In the genomic region with DNA sequence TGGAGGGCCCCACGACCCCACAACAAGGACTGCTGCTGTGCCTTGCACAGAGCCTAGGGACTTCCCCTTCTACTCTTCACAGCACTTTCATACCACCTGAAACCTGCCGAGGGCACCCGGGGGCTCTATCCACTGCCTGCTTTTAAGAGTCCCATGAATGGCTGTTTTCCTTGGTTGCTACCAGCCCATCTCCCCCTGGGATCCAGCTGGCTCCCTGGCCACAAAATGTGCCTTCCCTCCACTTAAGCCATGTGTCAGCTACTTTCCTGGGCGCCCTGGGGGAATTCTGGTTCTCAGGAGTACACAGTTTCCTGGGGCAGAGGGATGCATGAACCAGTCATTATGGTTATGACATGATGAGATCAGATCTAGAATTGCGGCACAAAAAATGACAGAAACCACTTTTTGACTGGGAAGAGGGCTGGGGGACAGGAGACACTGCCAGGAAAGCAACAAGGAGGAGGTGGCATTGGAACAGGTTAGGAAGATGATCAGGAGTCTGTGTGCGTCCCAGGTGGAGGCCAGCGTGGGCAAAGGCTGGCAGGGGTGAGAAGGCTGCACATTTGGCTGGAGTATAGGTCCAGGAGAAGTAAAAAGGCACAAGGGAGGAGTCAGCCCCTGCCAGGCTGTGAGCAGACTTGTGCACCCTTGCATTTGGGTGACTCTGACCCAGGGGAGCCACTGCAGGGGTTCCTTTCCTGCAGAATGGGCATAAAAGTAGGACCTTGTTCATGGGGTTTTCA, we compare ENCODE assay signal across 17 cellular contexts. TPM values are rescaled to one million over a fixed set of nuclear protein-coding genes. Genes with fewer than 3 reads are reported as not detected.
DNase-seq lines count a peak whose midpoint lies in the region; ATAC-seq and TF ChIP-seq lines count a peak whose summit lies in the region.
"Had no signal": no experiment of that assay in that cellular context is flagged by ENCODE, and none has a peak within 500 bp of the region (broad histone marks: within the 10 kb centered on the region; RNA-seq: fewer than 3 reads in every experiment).

No MANE protein-coding gene starts in this region.

- 57% methylated on average over 7 of the region's 7 CpGs for WGBS in sigmoid colon, 2 donors

- H3K9me3 ChIP-seq in OCI-LY7 (ENCODE audit: low read length) (no peaks in the 10 kb centered on the region), sigmoid colon (no peaks in the 10 kb centered on the region)
- H3K9me3 ChIP-seq: Caco-2 had no signal

- H3K27ac Mint-ChIP-seq in activated CD4-positive, alpha-beta T cell treated with anti-CD3 and anti-CD28 coated beads, Interleukin-2, amount 10 ng/mL, durations not matched to agents 24 days and 14 days = peak overlapping the region; percentile 39
- H3K27ac Mint-ChIP-seq in naive B cell = no peak overlapping the region
- H3K27ac Mint-ChIP-seq: neural progenitor cell had no signal

- no peaks in the 10 kb centered on the region for H3K79me2 ChIP-seq in OCI-LY7 (ENCODE audit: insufficient read depth, low read depth, low read length)

- no peak for TF ChIP-seq POLR2A in sigmoid colon (IDR thresholded peaks at IDR 0.05)

- no peak for TF ChIP-seq EP300 in sigmoid colon (IDR thresholded peaks at IDR 0.05)

- H4K20me1 ChIP-seq in OCI-LY7 (ENCODE audit: insufficient read depth, low read length) = no peaks in the 10 kb centered on the region

- BruUV-seq in OCI-LY7 (replicated peaks; lab: Mats Ljungman, UMichigan) = no TSS peak

- peak; percentile 68 for DNase-seq in activated CD4-positive, alpha-beta T cell treated with anti-CD3 and anti-CD28 coated beads, Interleukin-2, amount 10 ng/mL, durations not matched to agents 24 days and 14 days
- DNase-seq in activated CD4-positive, alpha-beta T cell treated with anti-CD3 and anti-CD28 coated beads, Interleukin-2, amount 50 U/mL, for 1 hour = no peak
- DNase-seq in OCI-LY7 (ENCODE audit: low spot score) = peak; percentile 48
- no peak for DNase-seq in naive B cell
- DNase-seq in sigmoid colon = no peak
- no peak for DNase-seq in DMS53 (lab: John Stamatoyannopoulos, UW)
- no peak for DNase-seq in NCI-H146 (lab: John Stamatoyannopoulos, UW)
- DNase-seq: aorta, Caco-2, NCI-H1092, trophoblast cell had no signal

- no peak overlapping the region for H3K27ac ChIP-seq in OCI-LY7 (ENCODE audit: low read depth, low read length, poor library complexity, severe bottlenecking)
- no peak overlapping the region for H3K27ac ChIP-seq in sigmoid colon
- H3K27ac ChIP-seq: neural progenitor cell, skin epidermis had no signal

- peaks cover 60% of the 10 kb centered on the region for H3K4me1 Mint-ChIP-seq in activated CD4-positive, alpha-beta T cell treated with anti-CD3 and anti-CD28 coated beads, Interleukin-2, amount 10 ng/mL, durations not matched to agents 24 days and 14 days
- peaks cover 21 to 26% (median 23%) of the 10 kb centered on the region in 3 donors for H3K4me1 Mint-ChIP-seq in naive B cell
- H3K4me1 Mint-ChIP-seq: neural progenitor cell had no signal

- intact Hi-C loops in activated CD4-positive, alpha-beta T cell treated with anti-CD3 and anti-CD28 coated beads, Interleukin-2, amount 10 ng/mL, durations not matched to agents 24 days and 14 days (cut with micrococcal nuclease) = loop anchor here (5.0 to 10.0 kb wide), 2 partner anchors 55 to 153 kb away; no protein-coding TSS in a partner anchor
- intact Hi-C loops in OCI-LY7 (cut with micrococcal nuclease; ENCODE audit: unreplicated experiment) (no loop called here), sigmoid colon (cut with DNase I) (no loop called here)

- peaks cover 4% of the 10 kb centered on the region for H3K9me3 Mint-ChIP-seq in activated CD4-positive, alpha-beta T cell treated with anti-CD3 and anti-CD28 coated beads, Interleukin-2, amount 10 ng/mL, durations not matched to agents 24 days and 14 days
- H3K9me3 Mint-ChIP-seq in naive B cell = peaks cover 0 to 4% (median 0%) of the 10 kb centered on the region in 7 donors

- H3K4me3 Mint-ChIP-seq in activated CD4-positive, alpha-beta T cell treated with anti-CD3 and anti-CD28 coated beads, Interleukin-2, amount 10 ng/mL, durations not matched to agents 24 days and 14 days = peak overlapping the region; percentile 35
- peak overlapping the region in 1 of 8 donors; percentile 66 for H3K4me3 Mint-ChIP-seq in naive B cell
- H3K4me3 Mint-ChIP-seq: neural progenitor cell had no signal

- POLR2A ChIA-PET in OCI-LY7 (lab: Charles Lee) = interaction anchor here (0.5 to 1.3 kb wide), 3 partner anchors 40 to 308 kb away, joined by 3 to 6 read pairs (median 3); partner anchors contain the start of gene MIIP

- peaks cover 9% of the 10 kb centered on the region for H3K36me3 Mint-ChIP-seq in activated CD4-positive, alpha-beta T cell treated with anti-CD3 and anti-CD28 coated beads, Interleukin-2, amount 10 ng/mL, durations not matched to agents 24 days and 14 days (ENCODE audit: low read depth)
- peaks cover 0 to 6% of the 10 kb centered on the region in 2 donors for H3K36me3 Mint-ChIP-seq in naive B cell
- H3K36me3 Mint-ChIP-seq: neural progenitor cell had no signal

- no peak overlapping the region for H2AFZ ChIP-seq in OCI-LY7 (ENCODE audit: low read length)
- H2AFZ ChIP-seq: neural progenitor cell had no signal

- TF ChIP-seq CTCF in OCI-LY7 (conservative IDR thresholded peaks at IDR 0.05; ENCODE audit: low read length) (0 out of 2 replicates have a peak, but pooled peaks have one; percentile 36), sigmoid colon (IDR thresholded peaks at IDR 0.05) (no peak)

- H3K9me2 ChIP-seq in OCI-LY7 (ENCODE audit: insufficient read depth, low read length) = no peaks in the 10 kb centered on the region

- H3K27me3 ChIP-seq in sigmoid colon = peaks cover 20 to 21% (median 21%) of the 10 kb centered on the region in 3 donors

- H3K36me3 ChIP-seq in OCI-LY7 (ENCODE audit: insufficient read depth, low read length) (no peaks in the 10 kb centered on the region), sigmoid colon (no peaks in the 10 kb centered on the region)
- H3K36me3 ChIP-seq: neural progenitor cell had no signal

- peak overlapping the region; percentile 45 for H3K4me2 ChIP-seq in OCI-LY7 (ENCODE audit: low read length)
- H3K4me2 ChIP-seq: neural progenitor cell had no signal

- H3K4me1 ChIP-seq in OCI-LY7 (ENCODE audit: insufficient read depth, low read length, poor library complexity, severe bottlenecking) = peaks cover 16% of the 10 kb centered on the region
- H3K4me1 ChIP-seq in sigmoid colon = peaks cover 0 to 11% (median 8%) of the 10 kb centered on the region in 4 donors
- H3K4me1 ChIP-seq: Caco-2 had no signal

- ATAC-seq in GM18907 (IDR thresholded peaks at IDR 0.05; ENCODE audit: unreplicated experiment) (peak; percentile 41), naive B cell (ENCODE audit: low read depth in 2 of 2) (peak; percentile 62 to 64)

- no peak overlapping the region for H3K4me3 ChIP-seq in OCI-LY7 (ENCODE audit: low read depth, low read length, poor library complexity, severe bottlenecking)
- H3K4me3 ChIP-seq in sigmoid colon = no peak overlapping the region
- H3K4me3 ChIP-seq: lung, neural progenitor cell, skin epidermis had no signal

- H3K27me3 Mint-ChIP-seq in activated CD4-positive, alpha-beta T cell treated with anti-CD3 and anti-CD28 coated beads, Interleukin-2, amount 10 ng/mL, durations not matched to agents 24 days and 14 days = peaks cover 4% of the 10 kb centered on the region
- peaks cover 33 to 44% (median 41%) of the 10 kb centered on the region in 3 donors for H3K27me3 Mint-ChIP-seq in naive B cell

- CTCF ChIA-PET in OCI-LY7 (lab: Charles Lee; ENCODE audit: unreplicated experiment) = no interaction called here

RNA-seq across cellular contexts. Expression of gene TNFRSF8, which starts 3.2 kb away (rescaled TPM):
- 33.2 and 35.1 TPM in 2 replicates for total RNA-seq in activated CD4-positive, alpha-beta T cell treated with anti-CD3 and anti-CD28 coated beads, Interleukin-2, amount 10 ng/mL, durations not matched to agents 24 days and 14 days
- not detected in 2 replicates for total RNA-seq in OCI-LY7 (2014; rRNA removed; shearing (Covaris generic))
- total RNA-seq in OCI-LY7 (2022) (0.09 and 0.29 TPM in 2 replicates), sigmoid colon (1 to 10 TPM in 1 of 4 donors, under 1 TPM in 3; 0.68 to 1.1 (median 0.77) TPM)
- polyA plus RNA-seq in naive B cell (ENCODE audit: low read depth in 6 of 6) (not detected), sigmoid colon (1 to 10 TPM in 1 of 3 donors, under 1 TPM in 1, not detected in 1; 0.92 to 1.8 TPM)
- total RNA-seq: A673, Caco-2, RPMI7951 had no signal

RNA-seq across cellular contexts. Expression of gene MIIP, which starts 40.6 kb away (rescaled TPM):
- total RNA-seq in activated CD4-positive, alpha-beta T cell treated with anti-CD3 and anti-CD28 coated beads, Interleukin-2, amount 10 ng/mL, durations not matched to agents 24 days and 14 days = 68.9 and 73.9 TPM in 2 replicates
- total RNA-seq in OCI-LY7 (2014; rRNA removed; shearing (Covaris generic)) = 75.2 and 102 TPM in 2 replicates
- 48.5 and 57.9 TPM in 2 replicates for total RNA-seq in OCI-LY7 (2022)
- 10 to 100 TPM; 28.9 to 41.4 (median 31.6) TPM for polyA plus RNA-seq in naive B cell (ENCODE audit: low read depth in 6 of 6)
- total RNA-seq in sigmoid colon = 10 to 100 TPM; 23.7 to 31.2 (median 27.4) TPM
- polyA plus RNA-seq in sigmoid colon = 10 to 100 TPM; 12.7 to 32.6 (median 18.0) TPM

Comparison
In these comparisons a context has a peak if more than half of its experiments do, and no peak if none do; other contexts are left out.
1. DNase-seq: peak in activated CD4-positive, alpha-beta T cell treated with anti-CD3 and anti-CD28 coated beads, Interleukin-2, amount 10 ng/mL, durations not matched to agents 24 days and 14 days (single experiment) and OCI-LY7 (single experiment); none in activated CD4-positive, alpha-beta T cell treated with anti-CD3 and anti-CD28 coated beads, Interleukin-2, amount 50 U/mL, for 1 hour (single experiment), naive B cell (single experiment), sigmoid colon (single experiment), DMS53 (single experiment) and NCI-H146 (single experiment).
2. RNA of gene TNFRSF8, which starts 3.2 kb away (total RNA-seq): 33.2 to 35.1 TPM in activated CD4-positive, alpha-beta T cell treated with anti-CD3 and anti-CD28 coated beads, Interleukin-2, amount 10 ng/mL, durations not matched to agents 24 days and 14 days; 0.68 to 1.1 TPM in sigmoid colon and 0.09 to 0.29 TPM in OCI-LY7; every median in the first group is over 10 times any median in the second.